ENCODE assay signal across 9 cellular contexts in genomic region chr1:180953791-180954721, GRCh38. TPM values are rescaled to one million over a fixed set of nuclear protein-coding genes. Genes with fewer than 3 reads are reported as not detected.
A peak's percentile ranks its signal among the peaks of the same experiment; 100 is the strongest.
DNase-seq lines count a peak whose midpoint lies in the region; ATAC-seq and TF ChIP-seq lines count a peak whose summit lies in the region.
"Had no signal": no experiment of that assay in that cellular context is flagged by ENCODE, and none has a peak within 500 bp of the region (broad histone marks: within the 10 kb centered on the region; RNA-seq: fewer than 3 reads in every experiment).

No MANE protein-coding gene starts in this region.

- peaks cover 4% of the 10 kb centered on the region in 2 donors for H3K36me3 ChIP-seq in muscle layer of duodenum (ENCODE audit: control insufficient read depth in 1 of 2, insufficient read depth in 2 of 2, low read length in 2 of 2)

- DNase-seq in Ammon's horn (ENCODE audit: low spot score) (peak; percentile 76), dorsolateral prefrontal cortex (peak in 9 of 10 donors; percentile 54 to 84 (median 69)), GF-D8 (lab: John Stamatoyannopoulos, UW) (no peak)
- peak; percentile 69 to 74 for DNase-seq in activated CD4-positive, alpha-beta T cell treated with anti-CD3 and anti-CD28 coated beads, Interleukin-2, amount 50 U/mL, for 48 hours
- DNase-seq in stimulated activated naive CD4-positive, alpha-beta T cell (lab: John Stamatoyannopoulos, UW) = peak; percentile 49 to 68 (median 54)

- ATAC-seq in GM19324 (IDR thresholded peaks at IDR 0.05; ENCODE audit: low FRiP score, unreplicated experiment) (peak; percentile 47), HG03565 (IDR thresholded peaks at IDR 0.05; ENCODE audit: unreplicated experiment) (peak; percentile 74)

- TF ChIP-seq CTCF in dorsolateral prefrontal cortex (IDR thresholded peaks at IDR 0.05 in 54 of 56, conservative IDR thresholded peaks at IDR 0.05 in 2 of 56; ENCODE audit: low read depth in 1 of 56, partially characterized antibody in 56 of 56) = peak in 36 of 56 donors; percentile 4 to 54 (median 30)

- intact Hi-C loops in dorsolateral prefrontal cortex (cut with DNase I) = loop anchor here in 1 of 2 donors (1.0 to 10.0 kb wide), 2 partner anchors 66 to 191 kb away; no protein-coding TSS in a partner anchor

- no peaks in the 10 kb centered on the region for H3K9me3 ChIP-seq in muscle layer of duodenum (ENCODE audit: control insufficient read depth in 1 of 2, low read length in 2 of 2)

- H3K4me3 ChIP-seq in dorsolateral prefrontal cortex (peak overlapping the region; percentile 35 to 74 (median 63)), muscle layer of duodenum (ENCODE audit: low read depth in 1 of 2, low read length in 2 of 2) (peak overlapping the region; percentile 26 to 72)

- H3K4me1 ChIP-seq in muscle layer of duodenum (ENCODE audit: control insufficient read depth in 1 of 2, insufficient read depth in 2 of 2, low read length in 2 of 2) = peaks cover 0 to 5% of the 10 kb centered on the region in 2 donors

- H3K27ac ChIP-seq in dorsolateral prefrontal cortex = peak overlapping the region; percentile 28 to 93 (median 78)
- no peak overlapping the region for H3K27ac ChIP-seq in muscle layer of duodenum (ENCODE audit: low read length)
- H3K27ac ChIP-seq: HL-60 had no signal

- no peaks in the 10 kb centered on the region for H3K27me3 ChIP-seq in dorsolateral prefrontal cortex
- no peaks in the 10 kb centered on the region for H3K27me3 ChIP-seq in muscle layer of duodenum (ENCODE audit: low read depth, low read length)

RNA-seq across cellular contexts. Expression of gene KIAA1614, which starts 41.4 kb away (rescaled TPM):
- total RNA-seq in dorsolateral prefrontal cortex = 10 to 100 TPM in 107 of 120 experiments, 1 to 10 TPM in 13; 6.4 to 28.8 (median 14.1) TPM
